In the genomic region with DNA sequence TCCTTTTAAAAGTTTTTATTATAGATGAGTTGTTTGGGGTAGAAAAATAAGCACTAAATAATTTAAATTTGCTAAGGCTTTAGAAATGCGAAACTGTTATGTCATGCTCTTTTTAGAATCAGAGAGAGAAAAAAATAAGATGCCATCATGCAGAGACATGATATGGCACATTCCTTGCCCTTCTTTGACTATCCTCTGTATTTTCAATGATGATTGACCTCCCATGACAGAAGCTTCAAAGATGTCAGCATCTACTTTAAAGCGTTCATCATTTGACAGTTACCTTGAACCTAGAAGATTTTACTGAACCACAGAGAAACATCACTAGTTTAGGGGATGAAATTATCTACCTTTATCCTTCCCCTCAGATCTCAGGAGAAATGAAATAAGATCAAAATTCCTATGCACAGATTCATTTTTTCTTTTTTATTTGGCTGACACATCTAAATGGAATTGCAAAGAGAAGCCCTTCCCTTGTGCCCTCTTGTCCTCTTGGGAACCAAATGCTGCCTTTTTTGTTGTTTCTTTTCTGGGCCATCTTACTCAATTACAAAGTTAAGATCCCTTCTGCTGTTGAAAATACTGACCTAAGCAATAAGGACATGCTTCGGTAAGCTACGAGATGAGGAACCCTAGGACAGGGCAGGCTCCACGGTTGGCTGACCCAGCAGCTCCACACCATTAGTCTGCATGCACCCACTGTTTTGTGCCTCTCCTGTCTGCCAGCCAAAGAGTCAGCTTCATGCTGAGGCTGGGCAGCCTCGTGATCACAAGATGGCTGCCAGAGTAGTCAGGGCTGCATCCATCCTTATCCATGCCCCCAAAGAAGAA, we compare ENCODE assay signal across 21 cellular contexts.
DNase-seq lines count a peak whose midpoint lies in the region; ATAC-seq, FAIRE-seq and TF ChIP-seq lines count a peak whose summit lies in the region.
"Had no signal": no experiment of that assay in that cellular context is flagged by ENCODE, and none has a peak within 500 bp of the region (broad histone marks: within the 10 kb centered on the region; RNA-seq: fewer than 3 reads in every experiment).

No MANE protein-coding gene starts in this region.

- H3K4me3 ChIP-seq in A549 (no peak overlapping the region), cardiac fibroblast (replicated peaks in 1 of 2; ENCODE audit: low read depth in 2 of 2, low read length in 2 of 2) (no peak overlapping the region)
- H3K4me3 ChIP-seq: cardiac muscle cell, left lung, psoas muscle had no signal

- POLR2A ChIA-PET in A549 (lab: Yijun Ruan, JAX): interaction anchor here (1.0 kb wide), 1 partner anchor 10 kb away, joined by 3 read pairs; no protein-coding TSS in a partner anchor

- peaks cover 38% of the 10 kb centered on the region for H3K4me1 ChIP-seq in A549
- H3K4me1 ChIP-seq: psoas muscle had no signal

- TF ChIP-seq EP300 in A549 (IDR thresholded peaks at IDR 0.05): no peak

- H3K4me2 ChIP-seq in A549: peak overlapping the region; percentile 15; the same call in 2 of the 3 replicates

- no peak for TF ChIP-seq CTCF in A549 (IDR thresholded peaks at IDR 0.05)
- TF ChIP-seq CTCF in cardiac fibroblast (IDR thresholded peaks at IDR 0.05; ENCODE audit: low read depth, low read length): no peak

- H3K9me3 ChIP-seq in A549: no peaks in the 10 kb centered on the region
- H3K9me3 ChIP-seq: left lung, psoas muscle had no signal

- WGBS in A549 (ENCODE audit: missing lambda C conversion rate): 81% methylated on average over 6 of the region's 6 CpGs

- FAIRE-seq in A549 (lab: Jason Lieb, UNC): peak; percentile 92

- CTCF ChIA-PET in A549 (lab: Yijun Ruan, JAX): interaction anchor here (1.1 to 12.3 kb wide), 4 partner anchors 9 to 361 kb away, joined by 3 to 151 read pairs (median 4); no protein-coding TSS in a partner anchor

- TF ChIP-seq POLR2A in A549 (IDR thresholded peaks at IDR 0.05; ENCODE audit: low read length): no peak

- no peak for DNase-seq in A549 (ENCODE audit: low read depth in 1 of 2, low spot score in 1 of 2)
- peak; percentile 47 for DNase-seq in HK-2 (ENCODE audit: unreplicated experiment)
- DNase-seq in cardiac fibroblast (ENCODE audit: low read depth in 2 of 2): peak; percentile 33 to 69
- DNase-seq in kidney glomerular epithelial cell (lab: John Stamatoyannopoulos, UW): peak; percentile 76
- DNase-seq: activated CD4-positive, CD25-positive, alpha-beta regulatory T cell treated with anti-CD3 and anti-CD28 coated beads, Interleukin-2, amount 50 U/mL, for 72 hours; activated naive CD4-positive, alpha-beta T cell treated with Interleukin-2 at 50 U/mL for 16 hours; endodermal cell; H7; hippocampal formation; left lung; naive thymus-derived CD4-positive, alpha-beta T cell; NCI-H1092; NCI-H774; psoas muscle; RPMI8226; substantia nigra had no signal

- H3K27ac ChIP-seq in A549: peak overlapping the region in 1 of 2 experiments; percentile 51; a peak in 3 of 6 replicates
- H3K27ac ChIP-seq: cardiac muscle cell, left lung, psoas muscle had no signal

- no peak for ATAC-seq in A549
- no peak for ATAC-seq in HG02678 (IDR thresholded peaks at IDR 0.05; ENCODE audit: unreplicated experiment)
- no peak for ATAC-seq in GM18502 (IDR thresholded peaks at IDR 0.05; ENCODE audit: poor library complexity, unreplicated experiment)
- ATAC-seq in GM21529 (IDR thresholded peaks at IDR 0.05; ENCODE audit: unreplicated experiment): no peak
- no peak for ATAC-seq in GM19328 (IDR thresholded peaks at IDR 0.05; ENCODE audit: unreplicated experiment)
- ATAC-seq: left lung; naive thymus-derived CD4-positive, alpha-beta T cell; psoas muscle had no signal

- no peak for TF ChIP-seq RAD21 in A549 (conservative IDR thresholded peaks at IDR 0.05 in 1 of 2, IDR thresholded peaks at IDR 0.05 in 1 of 2)

TF ChIP-seq in A549, 52 proteins besides CTCF, POLR2A, EP300 and RAD21:
- TF ChIP-seq FOSL2 (IDR thresholded peaks at IDR 0.05) (no peak), FOSL2 (CRISPR knock-in tag; IDR thresholded peaks at IDR 0.05) (no peak), HOXA7 (CRISPR knock-in tag; IDR thresholded peaks at IDR 0.05) (no peak), ZFP36 (IDR thresholded peaks at IDR 0.05; ENCODE audit: borderline replicate concordance, partially characterized antibody) (no peak), GATA3 (IDR thresholded peaks at IDR 0.05; ENCODE audit: borderline replicate concordance) (no peak), NPAS2 (CRISPR knock-in tag; IDR thresholded peaks at IDR 0.05; ENCODE audit: borderline replicate concordance) (no peak), PHF8 (IDR thresholded peaks at IDR 0.05; ENCODE audit: borderline replicate concordance, low read depth) (no peak), RARB (CRISPR knock-in tag; IDR thresholded peaks at IDR 0.05) (no peak), POLR2AphosphoS2 (conservative IDR thresholded peaks at IDR 0.05; ENCODE audit: low read length) (no peak), CBX8 (IDR thresholded peaks at IDR 0.05) (no peak), ZSCAN20 (CRISPR knock-in tag; IDR thresholded peaks at IDR 0.05) (no peak), EHMT2 (IDR thresholded peaks at IDR 0.05; ENCODE audit: low read depth) (no peak), CHD4 (IDR thresholded peaks at IDR 0.05; ENCODE audit: borderline replicate concordance) (no peak), FOSB (CRISPR knock-in tag; IDR thresholded peaks at IDR 0.05) (no peak), CEBPB (IDR thresholded peaks at IDR 0.05) (no peak), NFE2L2 (conservative IDR thresholded peaks at IDR 0.05; ENCODE audit: low read length) (no peak)
- TF ChIP-seq, protein P1, sequence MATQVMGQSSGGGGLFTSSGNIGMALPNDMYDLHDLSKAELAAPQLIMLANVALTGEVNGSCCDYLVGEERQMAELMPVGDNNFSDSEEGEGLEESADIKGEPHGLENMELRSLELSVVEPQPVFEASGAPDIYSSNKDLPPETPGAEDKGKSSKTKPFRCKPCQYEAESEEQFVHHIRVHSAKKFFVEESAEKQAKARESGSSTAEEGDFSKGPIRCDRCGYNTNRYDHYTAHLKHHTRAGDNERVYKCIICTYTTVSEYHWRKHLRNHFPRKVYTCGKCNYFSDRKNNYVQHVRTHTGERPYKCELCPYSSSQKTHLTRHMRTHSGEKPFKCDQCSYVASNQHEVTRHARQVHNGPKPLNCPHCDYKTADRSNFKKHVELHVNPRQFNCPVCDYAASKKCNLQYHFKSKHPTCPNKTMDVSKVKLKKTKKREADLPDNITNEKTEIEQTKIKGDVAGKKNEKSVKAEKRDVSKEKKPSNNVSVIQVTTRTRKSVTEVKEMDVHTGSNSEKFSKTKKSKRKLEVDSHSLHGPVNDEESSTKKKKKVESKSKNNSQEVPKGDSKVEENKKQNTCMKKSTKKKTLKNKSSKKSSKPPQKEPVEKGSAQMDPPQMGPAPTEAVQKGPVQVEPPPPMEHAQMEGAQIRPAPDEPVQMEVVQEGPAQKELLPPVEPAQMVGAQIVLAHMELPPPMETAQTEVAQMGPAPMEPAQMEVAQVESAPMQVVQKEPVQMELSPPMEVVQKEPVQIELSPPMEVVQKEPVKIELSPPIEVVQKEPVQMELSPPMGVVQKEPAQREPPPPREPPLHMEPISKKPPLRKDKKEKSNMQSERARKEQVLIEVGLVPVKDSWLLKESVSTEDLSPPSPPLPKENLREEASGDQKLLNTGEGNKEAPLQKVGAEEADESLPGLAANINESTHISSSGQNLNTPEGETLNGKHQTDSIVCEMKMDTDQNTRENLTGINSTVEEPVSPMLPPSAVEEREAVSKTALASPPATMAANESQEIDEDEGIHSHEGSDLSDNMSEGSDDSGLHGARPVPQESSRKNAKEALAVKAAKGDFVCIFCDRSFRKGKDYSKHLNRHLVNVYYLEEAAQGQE (IDR thresholded peaks at IDR 0.05): no peak

Comparison
In these comparisons a context has a peak if more than half of its experiments do, and no peak if none do; other contexts are left out.
1. DNase-seq: peak in HK-2 (single experiment), cardiac fibroblast (2 of 2) and kidney glomerular epithelial cell (single experiment); none in A549 (0 of 2).